28 cellular contexts compared by ENCODE assay signal in the genomic region with DNA sequence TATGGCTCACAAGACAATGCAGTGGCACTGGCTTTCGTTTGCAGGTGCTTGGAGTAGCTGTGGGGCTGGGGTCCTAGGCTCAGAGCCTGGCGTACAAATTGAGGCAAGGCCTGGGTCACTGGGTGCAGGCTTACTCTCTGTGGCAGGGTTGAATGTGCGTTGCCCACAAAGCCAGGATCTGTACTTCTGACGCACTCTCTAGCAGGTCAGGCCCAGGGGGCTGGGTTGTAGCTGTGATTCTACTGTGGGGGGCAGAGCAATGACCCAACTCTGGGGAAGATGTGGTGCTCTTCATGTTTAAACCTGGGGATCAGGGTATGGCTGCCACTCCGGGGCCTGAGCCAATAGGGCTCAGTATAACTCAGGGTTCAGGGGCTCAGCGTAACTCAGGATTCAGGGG. TPM values are rescaled to one million over a fixed set of nuclear protein-coding genes. Genes with fewer than 3 reads are reported as not detected.
"Had no signal": no experiment of that assay in that cellular context is flagged by ENCODE, and none has a peak within 500 bp of the region (broad histone marks: within the 10 kb centered on the region; RNA-seq: fewer than 3 reads in every experiment).

No MANE protein-coding gene starts in this region.

- H3K36me3 Mint-ChIP-seq: activated naive CD8-positive, alpha-beta T cell had no signal

- H3K27ac ChIP-seq: adrenal gland, breast epithelium, KMS-11, SJCRH30 had no signal

- H3K9me3 ChIP-seq: adrenal gland, breast epithelium, SJCRH30, SK-N-SH had no signal

- H3K36me3 ChIP-seq: adrenal gland, breast epithelium, SJCRH30 had no signal

- H3K27ac Mint-ChIP-seq: activated CD8-positive, alpha-beta T cell treated with anti-CD3 and anti-CD28 coated beads for 36 hours; activated naive CD8-positive, alpha-beta T cell; activated T-cell treated with anti-CD3 and anti-CD28 coated beads, Interleukin-2, amount 50 U/mL, for 72 hours; activated T-helper 2 cell treated with anti-CD3 and anti-CD28 coated beads, Interferon-gamma antibody, Interleukin-2, Interleukin-4, amounts not matched to agents 10 μg/mL and 5 μg/mL and 100 μg/mL, durations not matched to agents 14 hours and 24 hours and 36 hours had no signal

- H3K4me3 ChIP-seq: adrenal gland, breast epithelium, SJCRH30 had no signal

- H3K4me3 Mint-ChIP-seq: activated CD8-positive, alpha-beta T cell treated with anti-CD3 and anti-CD28 coated beads for 36 hours; activated naive CD8-positive, alpha-beta T cell; activated T-cell treated with anti-CD3 and anti-CD28 coated beads, Interleukin-2, amount 50 U/mL, for 72 hours had no signal

- H3K9me3 Mint-ChIP-seq: activated CD8-positive, alpha-beta T cell treated with anti-CD3 and anti-CD28 coated beads for 36 hours; activated T-helper 2 cell treated with anti-CD3 and anti-CD28 coated beads, Interferon-gamma antibody, Interleukin-2, Interleukin-4, amounts not matched to agents 10 μg/mL and 5 μg/mL and 100 μg/mL, durations not matched to agents 14 hours and 24 hours and 36 hours had no signal

- H3K4me1 ChIP-seq: adrenal gland had no signal

- DNase-seq: activated CD4-positive, alpha-beta T cell treated with anti-CD3 and anti-CD28 coated beads for 4 hours; activated CD8-positive, alpha-beta memory T cell treated with anti-CD3 and anti-CD28 coated beads, Interleukin-2, amount 50 U/mL, for 4 hours; activated CD8-positive, alpha-beta T cell treated with anti-CD3 and anti-CD28 coated beads for 36 hours; activated naive CD4-positive, alpha-beta T cell; activated T-cell treated with anti-CD3 and anti-CD28 coated beads, Interleukin-2, amount 50 U/mL, for 72 hours; adrenal gland; anterior cingulate cortex; NCI-H1092; NCI-H1417; NCI-H1930; NCI-H2171 treated with DMSO at 0.1 percent for 48 hours; NCI-H345; NCI-H510A; NCI-H526 treated with DMSO at 0.1 percent for 48 hours; NCI-H82; SJCRH30; SK-N-SH; T-helper 1 cell had no signal

- ATAC-seq: activated CD4-positive, CD25-positive, alpha-beta regulatory T cell treated with anti-CD3 and anti-CD28 coated beads, Interleukin-2, amount 50 U/mL, for 24 hours; activated CD8-positive, alpha-beta T cell treated with anti-CD3 and anti-CD28 coated beads for 36 hours; activated T-cell treated with anti-CD3 and anti-CD28 coated beads, Interleukin-2, amount 50 U/mL, for 72 hours; Right ventricle myocardium inferior had no signal

RNA-seq across cellular contexts. Expression of a gene that starts 6.4 kb away (rescaled TPM):
- total RNA-seq: Right ventricle myocardium inferior, RPMI7951, SJCRH30 had no signal
- polyA plus RNA-seq: SK-N-SH had no signal

RNA-seq across cellular contexts. Expression of a gene that starts 12.4 kb away (rescaled TPM):
- total RNA-seq: activated CD8-positive, alpha-beta T cell treated with anti-CD3 and anti-CD28 coated beads for 36 hours; activated T-helper 2 cell treated with anti-CD3 and anti-CD28 coated beads, Interferon-gamma antibody, Interleukin-2, Interleukin-4, amounts not matched to agents 10 μg/mL and 5 μg/mL and 100 μg/mL, durations not matched to agents 14 hours and 24 hours and 36 hours; adrenal gland; breast epithelium; MCF 10A; OCI-LY7; Right ventricle myocardium inferior; RPMI7951; SJCRH30; T-helper 2 cell treated with Interferon-gamma antibody and Interleukin-4, amounts not matched to agents 100 ng/mL and 5 ng/mL, for 36 hours had no signal
- polyA plus RNA-seq: adrenal gland, SK-N-SH had no signal

RNA-seq across cellular contexts. Expression of a gene that starts 19.5 kb away (rescaled TPM):
- total RNA-seq: SJCRH30 had no signal

RNA-seq across cellular contexts. Expression of a gene that starts 23.3 kb away (rescaled TPM):
- total RNA-seq: activated T-helper 2 cell treated with anti-CD3 and anti-CD28 coated beads, Interferon-gamma antibody, Interleukin-2, Interleukin-4, amounts not matched to agents 10 μg/mL and 5 μg/mL and 100 μg/mL, durations not matched to agents 14 hours and 24 hours and 36 hours; adrenal gland; breast epithelium; MCF 10A; OCI-LY7; Right ventricle myocardium inferior; RPMI7951; SJCRH30; T-helper 2 cell treated with Interferon-gamma antibody and Interleukin-4, amounts not matched to agents 100 ng/mL and 5 ng/mL, for 36 hours had no signal
- polyA plus RNA-seq: adrenal gland, SK-N-SH had no signal
